ENCODE assay signal across 30 cellular contexts in the genomic region with DNA sequence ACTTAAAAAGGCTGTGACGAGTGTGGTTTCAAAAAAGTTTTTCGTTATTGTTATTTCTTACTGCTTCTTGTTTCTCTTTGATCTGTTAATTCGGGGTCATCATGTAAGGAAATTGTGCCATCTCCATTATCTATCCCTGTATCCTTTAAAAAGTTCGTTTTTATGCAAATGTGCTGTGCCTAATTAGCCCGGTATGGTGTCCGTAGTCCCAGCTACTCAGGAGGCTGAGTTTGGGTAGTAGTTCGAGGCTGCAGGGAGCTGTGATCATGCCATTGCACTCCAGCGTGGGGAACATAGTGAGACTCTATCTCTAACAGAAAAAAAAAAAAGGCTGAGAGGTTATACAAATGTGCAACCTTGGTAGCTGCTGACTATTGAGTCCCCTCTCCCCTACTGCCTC. TPM values are rescaled to one million over a fixed set of nuclear protein-coding genes. Genes with fewer than 3 reads are reported as not detected.
"Had no signal": no experiment of that assay in that cellular context is flagged by ENCODE, and none has a peak within 500 bp of the region (broad histone marks: within the 10 kb centered on the region; RNA-seq: fewer than 3 reads in every experiment).

No MANE protein-coding gene starts in this region.

- H3K27ac Mint-ChIP-seq: dendritic cell treated with granulocyte-macrophage colony-stimulating factor and Interleukin-4, amounts not matched to agents 40 ng/mL and 50 ng/mL, for 4 days; effector memory CD8-positive, alpha-beta T cell; endodermal cell had no signal

- H3K4me3 Mint-ChIP-seq: dendritic cell treated with granulocyte-macrophage colony-stimulating factor and Interleukin-4, amounts not matched to agents 40 ng/mL and 50 ng/mL, for 4 days; effector memory CD8-positive, alpha-beta T cell; endodermal cell had no signal

- H3K36me3 ChIP-seq: colonic mucosa, esophagus muscularis mucosa, esophagus squamous epithelium, gastrocnemius medialis, gastroesophageal sphincter, heart left ventricle, heart right ventricle had no signal

- H2AFZ ChIP-seq: hepatocyte had no signal

- ATAC-seq: effector memory CD8-positive, alpha-beta T cell; esophagus mucosa; foreskin keratinocyte; gastrocnemius medialis; gastroesophageal sphincter; heart left ventricle; heart right ventricle had no signal

- H3K4me1 Mint-ChIP-seq: endodermal cell had no signal

- H3K4me1 ChIP-seq: colonic mucosa, esophagus muscularis mucosa, esophagus squamous epithelium, foreskin keratinocyte, gastrocnemius medialis, gastroesophageal sphincter, heart left ventricle, heart right ventricle had no signal

- H3K4me2 ChIP-seq: hepatocyte had no signal

- H3K27me3 Mint-ChIP-seq: dendritic cell treated with granulocyte-macrophage colony-stimulating factor and Interleukin-4, amounts not matched to agents 40 ng/mL and 50 ng/mL, for 4 days had no signal

- H3K9me3 ChIP-seq: colonic mucosa, esophagus squamous epithelium, gastrocnemius medialis, gastroesophageal sphincter, heart left ventricle had no signal

- H3K4me3 ChIP-seq: colonic mucosa, coronary artery, dorsolateral prefrontal cortex, esophagus muscularis mucosa, esophagus squamous epithelium, gastrocnemius medialis, gastroesophageal sphincter, heart left ventricle, heart right ventricle, hepatocyte had no signal

- H3K27ac ChIP-seq: colonic mucosa, coronary artery, dorsolateral prefrontal cortex, epithelial cell of prostate, esophagus muscularis mucosa, esophagus squamous epithelium, foreskin keratinocyte, gastrocnemius medialis, gastroesophageal sphincter, heart left ventricle, heart right ventricle, hepatocyte had no signal

- FAIRE-seq: endometrium, endothelial cell of umbilical vein, frontal cortex had no signal

- DNase-seq: colonic mucosa; cortex of kidney; dermis blood vessel endothelial cell; dorsolateral prefrontal cortex; effector CD4-positive, alpha-beta T cell; effector CD8-positive, alpha-beta T cell; effector memory CD4-positive, alpha-beta T cell; effector memory CD8-positive, alpha-beta T cell; endodermal cell; erythroblast; esophagus squamous epithelium; foreskin fibroblast; foreskin keratinocyte; foreskin melanocyte; gastrocnemius medialis; glutamatergic neuron; head of caudate nucleus; heart left ventricle; heart right ventricle had no signal

- H3K9me3 Mint-ChIP-seq: dendritic cell treated with granulocyte-macrophage colony-stimulating factor and Interleukin-4, amounts not matched to agents 40 ng/mL and 50 ng/mL, for 4 days; effector memory CD8-positive, alpha-beta T cell; endodermal cell had no signal

- H3K79me2 ChIP-seq: hepatocyte had no signal

- H3K27me3 ChIP-seq: colonic mucosa, dorsolateral prefrontal cortex, esophagus muscularis mucosa, esophagus squamous epithelium, gastrocnemius medialis, gastroesophageal sphincter, heart right ventricle, hepatocyte had no signal

RNA-seq across cellular contexts. Expression of a gene that starts 45.1 kb away (rescaled TPM):
- total RNA-seq: dermis blood vessel endothelial cell, glomerular endothelial cell, hepatocyte had no signal
